ENCODE assay signal across 8 cellular contexts in genomic region chr16:1958715-1959268, GRCh38. TPM values are rescaled to one million over a fixed set of nuclear protein-coding genes. Genes with fewer than 3 reads are reported as not detected.
DNase-seq lines count a peak whose midpoint lies in the region; ATAC-seq and TF ChIP-seq lines count a peak whose summit lies in the region.

No MANE protein-coding gene starts in this region.

- H3F3A ChIP-seq in PC-3 (ENCODE audit: low read length, unreplicated experiment) = peaks cover 15% of the 10 kb centered on the region

- no peaks in the 10 kb centered on the region for H3K27me3 ChIP-seq in GM06990 (replicated peaks; ENCODE audit: control insufficient read depth, insufficient read depth, low read length)
- no peaks in the 10 kb centered on the region for H3K27me3 ChIP-seq in PC-3 (ENCODE audit: low read length)
- no peaks in the 10 kb centered on the region for H3K27me3 ChIP-seq in esophagus muscularis mucosa

- peaks cover 20% of the 10 kb centered on the region for H3K4me1 Mint-ChIP-seq in progenitor cell of endocrine pancreas (ENCODE audit: low read depth)

- POLR2A ChIA-PET in PC-3 (lab: Charles Lee; ENCODE audit: unreplicated experiment) = no interaction called here

- H3K9ac ChIP-seq in PC-3 (ENCODE audit: low read length) = peak overlapping the region; percentile 90; the same call in 1 of the 2 replicates

- BruUV-seq in PC-3 (replicated peaks; lab: Mats Ljungman, UMichigan) = no TSS peak

- 23% methylated on average over 9 of the region's 14 CpGs for WGBS in esophagus muscularis mucosa

- no peak for TF ChIP-seq CTCF in GM06990 (IDR thresholded peaks at IDR 0.05; ENCODE audit: insufficient read depth, low read length, poor library complexity, severe bottlenecking)
- no peak for TF ChIP-seq CTCF in PC-3 (conservative IDR thresholded peaks at IDR 0.05; ENCODE audit: low read depth, low read length)
- TF ChIP-seq CTCF in esophagus muscularis mucosa (IDR thresholded peaks at IDR 0.05) = no peak
- no peak for TF ChIP-seq CTCF in progenitor cell of endocrine pancreas (IDR thresholded peaks at IDR 0.05; ENCODE audit: unreplicated experiment)

- H4K20me1 ChIP-seq in PC-3 (ENCODE audit: low read length) = peaks cover 15% of the 10 kb centered on the region

- H3K9me3 ChIP-seq in PC-3 (ENCODE audit: low read length) = no peaks in the 10 kb centered on the region
- H3K9me3 ChIP-seq in esophagus muscularis mucosa = no peaks in the 10 kb centered on the region

- H3K27ac ChIP-seq in PC-3 (ENCODE audit: low read length) (no peak overlapping the region), esophagus muscularis mucosa (replicated peaks in 1 of 4) (peak overlapping the region; percentile 86 to 92 (median 88))

- ATAC-seq in PC-3 = no peak
- ATAC-seq in HG02870 (IDR thresholded peaks at IDR 0.05; ENCODE audit: unreplicated experiment) = no peak

- H3K36me3 ChIP-seq in GM06990 (ENCODE audit: control insufficient read depth, insufficient read depth, low read length) (peaks cover 19% of the 10 kb centered on the region), PC-3 (ENCODE audit: low read depth, low read length) (peaks cover 18% of the 10 kb centered on the region), esophagus muscularis mucosa (peaks cover 25 to 32% (median 26%) of the 10 kb centered on the region in 4 donors)

- H3K9me2 ChIP-seq in PC-3 (replicated peaks; ENCODE audit: low read length) = no peaks in the 10 kb centered on the region

- H3K27me3 Mint-ChIP-seq in progenitor cell of endocrine pancreas = peaks cover 3% of the 10 kb centered on the region

- peak overlapping the region; percentile 52 for H3K4me3 Mint-ChIP-seq in progenitor cell of endocrine pancreas (ENCODE audit: low read depth)

- CTCF ChIA-PET in PC-3 (lab: Charles Lee) = no interaction called here

- DNase-seq in GM06990 (ENCODE audit: extremely low read depth, insufficient read length) = peak; percentile 18
- no peak for DNase-seq in PC-3
- no peak for DNase-seq in esophagus muscularis mucosa (ENCODE audit: extremely low spot score)
- DNase-seq in progenitor cell of endocrine pancreas (ENCODE audit: low spot score, unreplicated experiment) = no peak
- DNase-seq in effector CD8-positive, alpha-beta T cell (lab: John Stamatoyannopoulos, UW) = no peak
- no peak for DNase-seq in COR-L47 (lab: John Stamatoyannopoulos, UW)
- DNase-seq in amniotic stem cell (lab: John Stamatoyannopoulos, UW) = no peak

- peak overlapping the region; percentile 90 for H3K4me2 ChIP-seq in PC-3 (ENCODE audit: low read length)

- H3K27ac Mint-ChIP-seq in progenitor cell of endocrine pancreas = no peak overlapping the region

- TF ChIP-seq EP300 in esophagus muscularis mucosa (IDR thresholded peaks at IDR 0.05) = no peak

- H2AFZ ChIP-seq in PC-3 (ENCODE audit: low read length) = peak overlapping the region; percentile 70

- intact Hi-C loops in PC-3 (cut with micrococcal nuclease) = no loop called here
- intact Hi-C loops in esophagus muscularis mucosa (cut with DNase I) = no loop called here

- no peak for TF ChIP-seq POLR2A in esophagus muscularis mucosa (IDR thresholded peaks at IDR 0.05; ENCODE audit: low read depth)

- peaks cover 14% of the 10 kb centered on the region for H3K36me3 Mint-ChIP-seq in progenitor cell of endocrine pancreas (ENCODE audit: insufficient read depth)

- peaks cover 33% of the 10 kb centered on the region for H3K79me2 ChIP-seq in PC-3 (ENCODE audit: low read length)

- H3K4me1 ChIP-seq in PC-3 (ENCODE audit: insufficient read depth, low read length) = peaks cover 5% of the 10 kb centered on the region; the same call in 1 of the 2 replicates
- H3K4me1 ChIP-seq in esophagus muscularis mucosa = peaks cover 33 to 45% (median 35%) of the 10 kb centered on the region in 4 donors

- H3K9me3 Mint-ChIP-seq in progenitor cell of endocrine pancreas (ENCODE audit: low read depth) = no peaks in the 10 kb centered on the region

- H3K4me3 ChIP-seq in GM06990 (replicated peaks; ENCODE audit: low read depth, low read length) (no peak overlapping the region; the same call in 1 of the 2 replicates), PC-3 (ENCODE audit: low read length) (peak overlapping the region; percentile 91; the same call in 1 of the 2 replicates), esophagus muscularis mucosa (peak overlapping the region; percentile 69 to 86 (median 79))

RNA-seq across cellular contexts. Expression of gene NDUFB10, which starts 0.5 kb away (rescaled TPM):
- 407 and 530 TPM in 2 replicates for total RNA-seq in PC-3 (2014; rRNA removed)
- total RNA-seq in esophagus muscularis mucosa = 100 to 1,000 TPM; 249 to 381 (median 295) TPM
- total RNA-seq in progenitor cell of endocrine pancreas = 96.9 and 105 TPM in 2 replicates

RNA-seq across cellular contexts. Expression of gene RPL3L, which starts 4.3 kb away (rescaled TPM):
- 1.5 TPM in 1 of 2 replicates, not detected in the other for total RNA-seq in PC-3 (2014; rRNA removed)
- not detected for total RNA-seq in esophagus muscularis mucosa
- total RNA-seq in progenitor cell of endocrine pancreas = not detected in 2 replicates

RNA-seq across cellular contexts. Expression of gene RPS2, which starts 5.8 kb away (rescaled TPM):
- 2,234 and 2,721 TPM in 2 replicates for total RNA-seq in PC-3 (2014; rRNA removed)
- 1,000 to 10,000 TPM; 1,144 to 2,342 (median 1,414) TPM for total RNA-seq in esophagus muscularis mucosa
- total RNA-seq in progenitor cell of endocrine pancreas = 2,309 and 2,385 TPM in 2 replicates

RNA-seq across cellular contexts. Expression of gene RNF151, which starts 7.9 kb away (rescaled TPM):
- total RNA-seq in PC-3 (2014; rRNA removed) (not detected in 2 replicates), esophagus muscularis mucosa (not detected), progenitor cell of endocrine pancreas (not detected in 2 replicates)

RNA-seq across cellular contexts. Expression of gene TBL3, which starts 13.1 kb away (rescaled TPM):
- total RNA-seq in PC-3 (2014; rRNA removed) (71.5 and 111 TPM in 2 replicates), esophagus muscularis mucosa (10 to 100 TPM; 27.0 to 42.9 (median 36.9) TPM), progenitor cell of endocrine pancreas (30.8 and 32.2 TPM in 2 replicates)
